7 cellular contexts compared by ENCODE assay signal in genomic region chr1:210251680-210252490, GRCh38. TPM values are rescaled to one million over a fixed set of nuclear protein-coding genes. Genes with fewer than 3 reads are reported as not detected.
DNase-seq lines count a peak whose midpoint lies in the region; ATAC-seq and TF ChIP-seq lines count a peak whose summit lies in the region.

No MANE protein-coding gene starts in this region.

- TF ChIP-seq POLR2A in gastroesophageal sphincter (IDR thresholded peaks at IDR 0.05), result no peak

- TF ChIP-seq EP300 in gastroesophageal sphincter (IDR thresholded peaks at IDR 0.05), result no peak

- peak overlapping the region; percentile 25 for H3K9ac ChIP-seq in rectal smooth muscle tissue (ENCODE audit: low read length)

- 18 to 45% methylated on average over 2 to 13 of the region's 58 CpGs for WGBS in gastroesophageal sphincter (ENCODE audit: low coverage in 1 of 2), 2 donors

- H3K4me1 ChIP-seq in SJSA1 (replicated peaks), result peaks cover 33% of the 10 kb centered on the region
- peaks cover 0 to 31% (median 4%) of the 10 kb centered on the region in 3 donors for H3K4me1 ChIP-seq in gastroesophageal sphincter
- peaks cover 9% of the 10 kb centered on the region for H3K4me1 ChIP-seq in rectal smooth muscle tissue (ENCODE audit: control insufficient read depth, insufficient read depth, low read length)

- peaks cover 8% of the 10 kb centered on the region; the same call in 1 of the 2 replicates for H3K27me3 ChIP-seq in SJSA1 (replicated peaks)
- H3K27me3 ChIP-seq in gastroesophageal sphincter, result no peaks in the 10 kb centered on the region
- H3K27me3 ChIP-seq in rectal smooth muscle tissue (ENCODE audit: control insufficient read depth, insufficient read depth, low read length), result no peaks in the 10 kb centered on the region

- ATAC-seq in GM19463 (IDR thresholded peaks at IDR 0.05; ENCODE audit: unreplicated experiment) (peak; percentile 28), gastroesophageal sphincter (peak; percentile 23), HG03095 (IDR thresholded peaks at IDR 0.05; ENCODE audit: unreplicated experiment) (no peak)

- H3K36me3 ChIP-seq in SJSA1 (no peaks in the 10 kb centered on the region), gastroesophageal sphincter (no peaks in the 10 kb centered on the region), rectal smooth muscle tissue (ENCODE audit: control insufficient read depth, insufficient read depth, low read length) (no peaks in the 10 kb centered on the region)

- no peak for TF ChIP-seq CTCF in gastroesophageal sphincter (IDR thresholded peaks at IDR 0.05)

- H3K4me3 ChIP-seq in SJSA1 (peak overlapping the region; percentile 34), gastroesophageal sphincter (peak overlapping the region; percentile 34 to 64), rectal smooth muscle tissue (ENCODE audit: low read length) (peak overlapping the region; percentile 73)

- H3K27ac ChIP-seq in SJSA1 (no peak overlapping the region), gastroesophageal sphincter (peak overlapping the region in 2 of 4 donors; percentile 40 to 50), rectal smooth muscle tissue (ENCODE audit: low read depth, low read length) (peak overlapping the region; percentile 80)

- DNase-seq in SJSA1 (ENCODE audit: low read depth in 1 of 2, low spot score in 2 of 2) (no peak), NCI-H1930 (lab: John Stamatoyannopoulos, UW) (no peak), NCI-H2081 treated with DMSO at 0.1 percent for 48 hours (lab: John Stamatoyannopoulos, UW) (no peak)

- H3K9me3 ChIP-seq in SJSA1 (replicated peaks) (no peaks in the 10 kb centered on the region), gastroesophageal sphincter (no peaks in the 10 kb centered on the region)

RNA-seq across cellular contexts. Expression of gene SERTAD4, which starts 19.3 kb away (rescaled TPM):
- total RNA-seq in SJSA1 (2014; rRNA removed; shearing (Covaris generic)), result 4.8 and 6.6 TPM in 2 replicates
- total RNA-seq in gastroesophageal sphincter, result 1 to 10 TPM; 2.9 to 3.3 (median 3.0) TPM
